In genomic region chr3:165393458-165393857, GRCh38 we compare ENCODE assay signal across 28 cellular contexts.
"Had no signal": no experiment of that assay in that cellular context is flagged by ENCODE, and none has a peak within 500 bp of the region (broad histone marks: within the 10 kb centered on the region; RNA-seq: fewer than 3 reads in every experiment).

No MANE protein-coding gene starts in this region.

- FAIRE-seq: colon, endometrium, islet of Langerhans, keratinocyte had no signal

- ATAC-seq: esophagus mucosa, gastrocnemius medialis, heart right ventricle, left cardiac atrium, left lung, left ventricle myocardium superior, lower lobe of right lung, mucosa of descending colon had no signal

- H3K4me1 Mint-ChIP-seq: mesothelial cell of epicardium, naive B cell had no signal

- H3K9me3 ChIP-seq: esophagus squamous epithelium, gastrocnemius medialis, lower lobe of right lung, mucosa of descending colon had no signal

- H3K27me3 Mint-ChIP-seq: naive B cell had no signal

- H3K27me3 ChIP-seq: dorsolateral prefrontal cortex, esophagus squamous epithelium, gastrocnemius medialis, heart right ventricle, left lung had no signal

- H3K4me3 ChIP-seq: coronary artery, dorsolateral prefrontal cortex, esophagus squamous epithelium, gastrocnemius medialis, heart right ventricle, left lung, lower lobe of right lung, mucosa of descending colon had no signal

- H3K4me1 ChIP-seq: esophagus squamous epithelium, gastrocnemius medialis, heart right ventricle, left lung, lower lobe of right lung had no signal

- H3K4me3 Mint-ChIP-seq: mesothelial cell of epicardium, naive B cell had no signal

- H3K36me3 ChIP-seq: esophagus squamous epithelium, gastrocnemius medialis, heart right ventricle, left lung, lower lobe of right lung had no signal

- H3K36me3 Mint-ChIP-seq: mesothelial cell of epicardium, naive B cell had no signal

- H3K27ac Mint-ChIP-seq: mesothelial cell of epicardium, naive B cell had no signal

- DNase-seq: dermis blood vessel endothelial cell; dorsolateral prefrontal cortex; effector CD4-positive, alpha-beta T cell; effector memory CD4-positive, alpha-beta T cell; erythroblast; esophagus squamous epithelium; foreskin fibroblast; foreskin melanocyte; gastrocnemius medialis; glutamatergic neuron; head of caudate nucleus; heart right ventricle; hippocampal formation; left cardiac atrium; left lung; left ventricle myocardium superior; lower lobe of right lung; mesenchymal stem cell; mucosa of descending colon; naive B cell had no signal

- H3K27ac ChIP-seq: coronary artery, dorsolateral prefrontal cortex, epithelial cell of prostate, esophagus squamous epithelium, gastrocnemius medialis, heart right ventricle, left lung, lower lobe of right lung had no signal

- H3K9me3 Mint-ChIP-seq: mesothelial cell of epicardium had no signal
